ENCODE assay signal across 9 cellular contexts in the genomic region with DNA sequence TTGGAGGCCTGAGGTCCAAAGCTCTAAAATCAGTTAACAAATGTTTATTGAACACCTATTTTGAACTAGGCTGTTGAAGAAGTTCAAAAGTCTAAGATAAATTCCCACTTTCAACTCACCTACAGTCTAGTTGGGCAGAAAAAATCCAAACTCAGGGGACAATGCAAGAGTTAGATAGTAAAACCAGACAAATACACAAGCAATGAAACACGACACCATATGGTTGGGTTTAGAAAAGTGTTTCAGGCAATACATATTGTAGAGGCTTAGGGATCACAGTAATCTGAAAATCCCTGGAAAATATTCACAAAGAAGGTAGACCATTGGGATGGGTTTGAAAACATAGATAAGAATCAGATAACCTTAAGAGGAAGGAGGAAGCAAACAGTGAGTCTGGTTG. TPM values are rescaled to one million over a fixed set of nuclear protein-coding genes. Genes with fewer than 3 reads are reported as not detected.
DNase-seq lines count a peak whose midpoint lies in the region; ATAC-seq and TF ChIP-seq lines count a peak whose summit lies in the region.
"Had no signal": no experiment of that assay in that cellular context is flagged by ENCODE, and none has a peak within 500 bp of the region (broad histone marks: within the 10 kb centered on the region; RNA-seq: fewer than 3 reads in every experiment).

No MANE protein-coding gene starts in this region.

- H3K4me1 Mint-ChIP-seq in activated CD4-positive, alpha-beta T cell treated with anti-CD3 and anti-CD28 coated beads, Interleukin-2, amount 10 ng/mL, durations not matched to agents 7 days and 5 days: peaks cover 24% of the 10 kb centered on the region
- peaks cover 34% of the 10 kb centered on the region for H3K4me1 Mint-ChIP-seq in activated B cell treated with CpG ODN at 0.5 μM for 24 hours
- peaks cover 30% of the 10 kb centered on the region for H3K4me1 Mint-ChIP-seq in stimulated activated memory B cell treated with anti-CD40 and anti-IgM and Interleukin-4, amounts not matched to agents 10 μg/mL and 1 μg/mL and 100 μg/mL, for 72 hours

- POLR2A ChIA-PET in activated CD4-positive, alpha-beta T cell treated with anti-CD3 and anti-CD28 coated beads, Interleukin-2, amount 10 ng/mL, durations not matched to agents 7 days and 5 days (lab: Charles Lee): interaction anchor here (0.6 kb wide), 1 partner anchor 210 kb away, joined by 3 read pairs; no protein-coding TSS in a partner anchor
- POLR2A ChIA-PET in activated B cell treated with CpG ODN at 0.5 μM for 24 hours (lab: Charles Lee): interaction anchor here (0.6 to 3.3 kb wide), 3 partner anchors 20 to 212 kb away, joined by 5 to 15 read pairs (median 5); no protein-coding TSS in a partner anchor

- H3K9me3 Mint-ChIP-seq in activated CD4-positive, alpha-beta T cell treated with anti-CD3 and anti-CD28 coated beads, Interleukin-2, amount 10 ng/mL, durations not matched to agents 7 days and 5 days: no peaks in the 10 kb centered on the region
- H3K9me3 Mint-ChIP-seq in activated B cell treated with CpG ODN at 0.5 μM for 24 hours: no peaks in the 10 kb centered on the region
- H3K9me3 Mint-ChIP-seq in stimulated activated memory B cell treated with anti-CD40 and anti-IgM and Interleukin-4, amounts not matched to agents 10 μg/mL and 1 μg/mL and 100 μg/mL, for 72 hours: no peaks in the 10 kb centered on the region

- DNase-seq in activated CD4-positive, alpha-beta T cell treated with anti-CD3 and anti-CD28 coated beads, Interleukin-2, amount 10 ng/mL, durations not matched to agents 7 days and 5 days: no peak
- no peak for DNase-seq in activated CD4-positive, alpha-beta T cell treated with anti-CD3 and anti-CD28 coated beads, Interleukin-2, amount 50 U/mL, for 4 hours
- DNase-seq in activated B cell treated with CpG ODN at 0.5 μM for 24 hours (no peak), foreskin fibroblast (peak in 1 of 2 donors; percentile 48), cerebellar nuclear complex (lab: John Stamatoyannopoulos, UW) (no peak), GM13977 (ENCODE audit: low spot score) (no peak)
- DNase-seq: activated naive CD4-positive, alpha-beta T cell treated with anti-CD3 and anti-CD28 coated beads, Interleukin-2, amount 50 U/mL, for 16 hours had no signal

- H3K4me3 Mint-ChIP-seq in activated CD4-positive, alpha-beta T cell treated with anti-CD3 and anti-CD28 coated beads, Interleukin-2, amount 10 ng/mL, durations not matched to agents 7 days and 5 days: peak overlapping the region; percentile 82
- H3K4me3 Mint-ChIP-seq in activated B cell treated with CpG ODN at 0.5 μM for 24 hours: peak overlapping the region; percentile 87
- H3K4me3 Mint-ChIP-seq in stimulated activated memory B cell treated with anti-CD40 and anti-IgM and Interleukin-4, amounts not matched to agents 10 μg/mL and 1 μg/mL and 100 μg/mL, for 72 hours: peak overlapping the region; percentile 45

- H3K27me3 Mint-ChIP-seq in activated CD4-positive, alpha-beta T cell treated with anti-CD3 and anti-CD28 coated beads, Interleukin-2, amount 10 ng/mL, durations not matched to agents 7 days and 5 days: peaks cover 9% of the 10 kb centered on the region
- H3K27me3 Mint-ChIP-seq in activated B cell treated with CpG ODN at 0.5 μM for 24 hours: peaks cover 5% of the 10 kb centered on the region
- peaks cover 23% of the 10 kb centered on the region for H3K27me3 Mint-ChIP-seq in stimulated activated memory B cell treated with anti-CD40 and anti-IgM and Interleukin-4, amounts not matched to agents 10 μg/mL and 1 μg/mL and 100 μg/mL, for 72 hours

- H3K4me3 ChIP-seq in foreskin fibroblast (ENCODE audit: low read depth in 1 of 2, low read length in 2 of 2): peak overlapping the region; percentile 67 to 87

- no peaks in the 10 kb centered on the region for H3K36me3 Mint-ChIP-seq in activated CD4-positive, alpha-beta T cell treated with anti-CD3 and anti-CD28 coated beads, Interleukin-2, amount 10 ng/mL, durations not matched to agents 7 days and 5 days (ENCODE audit: low read depth)
- no peaks in the 10 kb centered on the region for H3K36me3 Mint-ChIP-seq in activated B cell treated with CpG ODN at 0.5 μM for 24 hours (ENCODE audit: low read depth)
- H3K36me3 Mint-ChIP-seq in stimulated activated memory B cell treated with anti-CD40 and anti-IgM and Interleukin-4, amounts not matched to agents 10 μg/mL and 1 μg/mL and 100 μg/mL, for 72 hours: no peaks in the 10 kb centered on the region

- TF ChIP-seq CTCF in activated B cell treated with CpG ODN at 0.5 μM for 24 hours (IDR thresholded peaks at IDR 0.05) (no peak), foreskin fibroblast (IDR thresholded peaks at IDR 0.05; ENCODE audit: low read depth, low read length) (no peak), GM13977 (IDR thresholded peaks at IDR 0.05; ENCODE audit: extremely low read depth, insufficient read depth, missing control alignments) (no peak)

- in situ Hi-C loops in GM13977 (cut with MboI; ENCODE audit: low pct_unique_long_range_greater_than_20kb, low sequenced_read_pairs, unreplicated experiment): loop anchor here (10.0 kb wide), 1 partner anchor 207 kb away; no protein-coding TSS in a partner anchor

- ATAC-seq in activated B cell treated with CpG ODN at 0.5 μM for 24 hours (ENCODE audit: low read depth): no peak
- no peak for ATAC-seq in stimulated activated memory B cell treated with anti-CD40 and anti-IgM and Interleukin-4, amounts not matched to agents 10 μg/mL and 1 μg/mL and 100 μg/mL, for 72 hours
- no peak for ATAC-seq in GM18519 (IDR thresholded peaks at IDR 0.05; ENCODE audit: low FRiP score, unreplicated experiment)

- no peak overlapping the region for H3K27ac Mint-ChIP-seq in activated CD4-positive, alpha-beta T cell treated with anti-CD3 and anti-CD28 coated beads, Interleukin-2, amount 10 ng/mL, durations not matched to agents 7 days and 5 days
- no peak overlapping the region for H3K27ac Mint-ChIP-seq in activated B cell treated with CpG ODN at 0.5 μM for 24 hours
- no peak overlapping the region for H3K27ac Mint-ChIP-seq in stimulated activated memory B cell treated with anti-CD40 and anti-IgM and Interleukin-4, amounts not matched to agents 10 μg/mL and 1 μg/mL and 100 μg/mL, for 72 hours

- CTCF ChIA-PET in activated CD4-positive, alpha-beta T cell treated with anti-CD3 and anti-CD28 coated beads, Interleukin-2, amount 10 ng/mL, durations not matched to agents 7 days and 5 days (lab: Charles Lee): interaction anchor here (0.6 to 2.0 kb wide), 6 partner anchors 10 to 212 kb away, joined by 3 to 17 read pairs (median 4); no protein-coding TSS in a partner anchor
- CTCF ChIA-PET in activated B cell treated with CpG ODN at 0.5 μM for 24 hours (lab: Charles Lee): interaction anchor here (0.7 to 4.9 kb wide), 10 partner anchors 12 to 279 kb away, joined by 3 to 121 read pairs (median 7); no protein-coding TSS in a partner anchor

- intact Hi-C loops in activated B cell treated with CpG ODN at 0.5 μM for 24 hours (cut with micrococcal nuclease): loop anchor here (1.0 to 5.0 kb wide), 4 partner anchors 13 to 439 kb away; no protein-coding TSS in a partner anchor

RNA-seq across cellular contexts. Expression of a gene that starts 1.3 kb away (rescaled TPM):
- 1 to 10 TPM; 5.0 to 5.4 TPM for total RNA-seq in activated CD4-positive, alpha-beta T cell treated with anti-CD3 and anti-CD28 coated beads, Interleukin-2, amount 10 ng/mL, durations not matched to agents 7 days and 5 days
- total RNA-seq in activated B cell treated with CpG ODN at 0.5 μM for 24 hours: 3.4 and 3.6 TPM in 2 replicates
